Comparison of ENCODE assay signal across 18 cellular contexts in the genomic region with DNA sequence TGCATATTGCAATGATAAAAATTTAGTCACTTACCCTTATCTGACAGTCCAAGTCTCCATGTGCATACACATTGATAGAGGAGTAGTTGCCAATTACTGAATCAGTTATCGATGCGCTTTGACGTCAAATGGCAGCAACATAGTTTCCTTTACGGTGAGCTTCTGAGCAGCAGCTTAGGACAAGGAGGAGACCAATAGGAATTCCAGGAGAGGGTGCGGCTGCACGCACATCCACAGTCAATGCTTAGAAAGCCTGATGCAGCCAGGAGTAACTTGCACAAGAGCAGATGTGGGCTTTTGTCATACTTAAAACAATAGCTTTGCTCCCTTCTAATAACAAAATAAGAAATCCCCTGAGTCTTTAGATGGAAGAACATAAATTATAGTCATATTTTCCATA.
DNase-seq lines count a peak whose midpoint lies in the region; TF ChIP-seq lines count a peak whose summit lies in the region.
"Had no signal": no experiment of that assay in that cellular context is flagged by ENCODE, and none has a peak within 500 bp of the region (broad histone marks: within the 10 kb centered on the region; RNA-seq: fewer than 3 reads in every experiment).

No MANE protein-coding gene starts in this region.

- no peak overlapping the region for H3K56ac ChIP-seq in mesendoderm (ENCODE audit: low read length)

- H2BK15ac ChIP-seq in mesendoderm (replicated peaks; ENCODE audit: low read depth) = no peak overlapping the region

- no peak overlapping the region for H3K9ac ChIP-seq in mesendoderm (ENCODE audit: low read length)

- H3K36me3 ChIP-seq in osteoblast (ENCODE audit: insufficient read depth, low read length) (no peaks in the 10 kb centered on the region), mesendoderm (ENCODE audit: control insufficient read depth, insufficient read depth, low read length) (no peaks in the 10 kb centered on the region)
- H3K36me3 ChIP-seq: ovary had no signal

- no peak overlapping the region for H4K8ac ChIP-seq in mesendoderm (ENCODE audit: low read depth, low read length)

- intact Hi-C loops in lower leg skin (cut with DNase I; ENCODE audit: low total_unique reads) = no loop called here

- H3K4me1 ChIP-seq in osteoblast (ENCODE audit: insufficient read depth, low read length) (peaks cover 48% of the 10 kb centered on the region), mesendoderm (ENCODE audit: control insufficient read depth, low read depth, low read length) (no peaks in the 10 kb centered on the region)

- peak overlapping the region; percentile 32 for H3K4me3 ChIP-seq in osteoblast (ENCODE audit: insufficient read depth, low read length)
- no peak overlapping the region for H3K4me3 ChIP-seq in mesendoderm (ENCODE audit: low read length)
- no peak overlapping the region for H3K4me3 ChIP-seq in lower leg skin (ENCODE audit: low read depth, poor library complexity, severe bottlenecking)
- H3K4me3 ChIP-seq: ovary, PC-9 had no signal

- H3K18ac ChIP-seq in mesendoderm (ENCODE audit: low read length) = no peak overlapping the region

- TF ChIP-seq POLR2A in lower leg skin (IDR thresholded peaks at IDR 0.05) = no peak

- H4K5ac ChIP-seq in mesendoderm (ENCODE audit: low read length) = no peak overlapping the region

- TF ChIP-seq CTCF in osteoblast (IDR thresholded peaks at IDR 0.05; ENCODE audit: extremely low read depth, low read depth, low read length) = no peak
- TF ChIP-seq CTCF in GM13977 (IDR thresholded peaks at IDR 0.05; ENCODE audit: extremely low read depth, insufficient read depth, missing control alignments) = no peak
- TF ChIP-seq CTCF in lower leg skin (IDR thresholded peaks at IDR 0.05) = no peak

- WGBS in mesendoderm (ENCODE audit: extremely low coverage, insufficient coverage, low lambda C conversion rate) = no CpG with 5 or more reads among the region's 6 CpGs
- 69 to 75% methylated on average over 6 of the region's 6 CpGs for WGBS in lower leg skin, 2 donors

- no peaks in the 10 kb centered on the region for H4K20me1 ChIP-seq in osteoblast (ENCODE audit: insufficient read depth, low read length)

- in situ Hi-C loops in GM13977 (cut with MboI; ENCODE audit: low pct_unique_long_range_greater_than_20kb, low sequenced_read_pairs, unreplicated experiment) = no loop called here

- H2AK5ac ChIP-seq in mesendoderm (ENCODE audit: low read length) = no peak overlapping the region

- no peak overlapping the region for H3K4ac ChIP-seq in mesendoderm (ENCODE audit: low read depth, low read length)

- H2BK5ac ChIP-seq in mesendoderm (ENCODE audit: low read length) = no peak overlapping the region

- H3K27ac ChIP-seq in epithelial cell of prostate (peak overlapping the region; percentile 90), osteoblast (ENCODE audit: low read depth, low read length) (peak overlapping the region; percentile 94), mesendoderm (ENCODE audit: low read depth, low read length) (no peak overlapping the region)
- H3K27ac ChIP-seq: ovary, PC-9 had no signal

- no peaks in the 10 kb centered on the region for H3K27me3 ChIP-seq in osteoblast (ENCODE audit: insufficient read depth, low read length)
- H3K27me3 ChIP-seq in mesendoderm (ENCODE audit: insufficient read depth, low read length, poor library complexity) = no peaks in the 10 kb centered on the region
- H3K27me3 ChIP-seq: ovary had no signal

- H3K23ac ChIP-seq in mesendoderm (ENCODE audit: low read length) = no peak overlapping the region

- H3K9me3 ChIP-seq in osteoblast (ENCODE audit: low read depth, low read length) = no peaks in the 10 kb centered on the region
- H3K9me3 ChIP-seq: ovary had no signal

- no peaks in the 10 kb centered on the region for H3K79me2 ChIP-seq in osteoblast (ENCODE audit: insufficient read depth, low read length)
- no peaks in the 10 kb centered on the region for H3K79me2 ChIP-seq in mesendoderm (ENCODE audit: control insufficient read depth, insufficient read depth, low read length)

- H3K79me1 ChIP-seq in mesendoderm (ENCODE audit: low read length) = no peaks in the 10 kb centered on the region

- DNase-seq in AG20443 (ENCODE audit: low spot score) (peak; percentile 84), OCI-M1 (lab: John Stamatoyannopoulos, UW) (peak; percentile 62), epithelial cell of prostate (ENCODE audit: low read depth, low spot score) (no peak), osteoblast (ENCODE audit: insufficient read length, low spot score, missing footprints) (no peak), GM13977 (ENCODE audit: low spot score) (no peak), mesendoderm (no peak), lower leg skin (ENCODE audit: low spot score in 2 of 2) (no peak)
- no peak for DNase-seq in stimulated activated CD4-positive, alpha-beta T cell treated with anti-CD3 and anti-CD28 coated beads, Interleukin-12 subunit alpha, Interleukin-12 subunit beta, amount 100 ng/mL, for 4 hours
- DNase-seq: activated CD4-positive, alpha-beta T cell treated with anti-CD3 and anti-CD28 coated beads, Interleukin-2, amount 50 U/mL, for 4 hours; activated T-cell treated with anti-CD3 and anti-CD28 coated beads, Interleukin-2, amount 50 U/mL, for 1 hour; DMS 273 treated with DMSO at 0.1 percent for 48 hours; effector CD4-positive, alpha-beta T cell; KBM-7; NCI-H1092; ovary; PC-9; stimulated activated CD4-positive, alpha-beta T cell treated with anti-CD3 and anti-CD28 coated beads, Interleukin-4, amount 100 ng/mL, for 4 hours; stimulated activated CD8-positive, alpha-beta memory T cell treated with anti-CD3 and anti-CD28 coated beads, Interleukin-4, amount 100 ng/mL, for 48 hours had no signal

- peak overlapping the region; percentile 24 for H2AFZ ChIP-seq in osteoblast (ENCODE audit: low read length)
- H2AFZ ChIP-seq: PC-9 had no signal

- H2BK120ac ChIP-seq in mesendoderm (ENCODE audit: low read depth, low read length) = no peak overlapping the region

- H3K4me2 ChIP-seq in osteoblast (ENCODE audit: insufficient read depth, low read length) = peak overlapping the region; percentile 71
- H3K4me2 ChIP-seq in mesendoderm (ENCODE audit: low read length) = no peak overlapping the region
- H3K4me2 ChIP-seq: PC-9 had no signal

Comparison
In these comparisons a context has a peak if more than half of its experiments do, and no peak if none do; other contexts are left out.
1. DNase-seq: peak in AG20443 (single experiment) and OCI-M1 (single experiment); none in epithelial cell of prostate (single experiment), osteoblast (single experiment), GM13977 (single experiment), mesendoderm (single experiment), stimulated activated CD4-positive, alpha-beta T cell treated with anti-CD3 and anti-CD28 coated beads, Interleukin-12 subunit alpha, Interleukin-12 subunit beta, amount 100 ng/mL, for 4 hours (single experiment) and lower leg skin (0 of 2).